ENCODE assay signal across 1 cellular context in the genomic region with DNA sequence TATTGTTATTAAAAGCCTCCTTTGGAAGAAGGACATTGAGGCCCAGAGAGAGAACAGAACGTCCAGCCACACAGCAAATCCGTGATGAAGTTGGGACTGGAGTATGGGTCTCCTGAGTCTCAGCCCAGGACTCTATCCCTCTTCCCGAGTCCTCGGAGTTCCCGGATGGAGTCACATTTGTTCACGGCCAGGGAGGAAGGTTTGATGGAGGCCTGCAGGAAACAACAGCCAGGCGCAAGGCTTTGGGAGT.
TF ChIP-seq lines count a peak whose summit lies in the region.

No MANE protein-coding gene starts in this region.

TF ChIP-seq in K562, 482 proteins besides CTCF, POLR2A, EP300 and RAD21 (continued from another document and continues in another):
- TF ChIP-seq, protein P1, sequence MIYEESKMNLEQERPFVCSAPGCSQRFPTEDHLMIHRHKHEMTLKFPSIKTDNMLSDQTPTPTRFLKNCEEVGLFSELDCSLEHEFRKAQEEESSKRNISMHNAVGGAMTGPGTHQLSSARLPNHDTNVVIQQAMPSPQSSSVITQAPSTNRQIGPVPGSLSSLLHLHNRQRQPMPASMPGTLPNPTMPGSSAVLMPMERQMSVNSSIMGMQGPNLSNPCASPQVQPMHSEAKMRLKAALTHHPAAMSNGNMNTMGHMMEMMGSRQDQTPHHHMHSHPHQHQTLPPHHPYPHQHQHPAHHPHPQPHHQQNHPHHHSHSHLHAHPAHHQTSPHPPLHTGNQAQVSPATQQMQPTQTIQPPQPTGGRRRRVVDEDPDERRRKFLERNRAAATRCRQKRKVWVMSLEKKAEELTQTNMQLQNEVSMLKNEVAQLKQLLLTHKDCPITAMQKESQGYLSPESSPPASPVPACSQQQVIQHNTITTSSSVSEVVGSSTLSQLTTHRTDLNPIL (CRISPR knock-in tag; IDR thresholded peaks at IDR 0.05) = peak; percentile 34; the same call in 1 of the 2 replicates
- no peak; the same call in 1 of the 2 replicates for TF ChIP-seq ZNF561 (CRISPR knock-in tag; conservative IDR thresholded peaks at IDR 0.05)
- TF ChIP-seq ZNF551 (CRISPR knock-in tag; IDR thresholded peaks at IDR 0.05) = no peak
- no peak for TF ChIP-seq MTA3 (IDR thresholded peaks at IDR 0.05; ENCODE audit: borderline replicate concordance)
- TF ChIP-seq ZNF311 (CRISPR knock-in tag; IDR thresholded peaks at IDR 0.05) = peak; percentile 80; the same call in 1 of the 2 replicates
- TF ChIP-seq BACH1 (tag; IDR thresholded peaks at IDR 0.05) = no peak; the same call in 1 of the 2 replicates
- no peak for TF ChIP-seq TFAM (CRISPR knock-in tag; conservative IDR thresholded peaks at IDR 0.05)
- TF ChIP-seq, protein P2, sequence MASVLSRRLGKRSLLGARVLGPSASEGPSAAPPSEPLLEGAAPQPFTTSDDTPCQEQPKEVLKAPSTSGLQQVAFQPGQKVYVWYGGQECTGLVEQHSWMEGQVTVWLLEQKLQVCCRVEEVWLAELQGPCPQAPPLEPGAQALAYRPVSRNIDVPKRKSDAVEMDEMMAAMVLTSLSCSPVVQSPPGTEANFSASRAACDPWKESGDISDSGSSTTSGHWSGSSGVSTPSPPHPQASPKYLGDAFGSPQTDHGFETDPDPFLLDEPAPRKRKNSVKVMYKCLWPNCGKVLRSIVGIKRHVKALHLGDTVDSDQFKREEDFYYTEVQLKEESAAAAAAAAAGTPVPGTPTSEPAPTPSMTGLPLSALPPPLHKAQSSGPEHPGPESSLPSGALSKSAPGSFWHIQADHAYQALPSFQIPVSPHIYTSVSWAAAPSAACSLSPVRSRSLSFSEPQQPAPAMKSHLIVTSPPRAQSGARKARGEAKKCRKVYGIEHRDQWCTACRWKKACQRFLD (CRISPR knock-in tag; IDR thresholded peaks at IDR 0.05) = no peak
- TF ChIP-seq RBM39 (optimal IDR thresholded peaks at IDR 0.05; ENCODE audit: low read depth, low read length) = no peak
- no peak for TF ChIP-seq E2F8 (IDR thresholded peaks at IDR 0.05; ENCODE audit: low read depth, partially characterized antibody)
- no peak for TF ChIP-seq NR3C1 (CRISPR knock-in tag; IDR thresholded peaks at IDR 0.05)
- TF ChIP-seq ZNF408 (CRISPR knock-in tag; IDR thresholded peaks at IDR 0.05; ENCODE audit: low read depth) = no peak
- TF ChIP-seq, protein P3, sequence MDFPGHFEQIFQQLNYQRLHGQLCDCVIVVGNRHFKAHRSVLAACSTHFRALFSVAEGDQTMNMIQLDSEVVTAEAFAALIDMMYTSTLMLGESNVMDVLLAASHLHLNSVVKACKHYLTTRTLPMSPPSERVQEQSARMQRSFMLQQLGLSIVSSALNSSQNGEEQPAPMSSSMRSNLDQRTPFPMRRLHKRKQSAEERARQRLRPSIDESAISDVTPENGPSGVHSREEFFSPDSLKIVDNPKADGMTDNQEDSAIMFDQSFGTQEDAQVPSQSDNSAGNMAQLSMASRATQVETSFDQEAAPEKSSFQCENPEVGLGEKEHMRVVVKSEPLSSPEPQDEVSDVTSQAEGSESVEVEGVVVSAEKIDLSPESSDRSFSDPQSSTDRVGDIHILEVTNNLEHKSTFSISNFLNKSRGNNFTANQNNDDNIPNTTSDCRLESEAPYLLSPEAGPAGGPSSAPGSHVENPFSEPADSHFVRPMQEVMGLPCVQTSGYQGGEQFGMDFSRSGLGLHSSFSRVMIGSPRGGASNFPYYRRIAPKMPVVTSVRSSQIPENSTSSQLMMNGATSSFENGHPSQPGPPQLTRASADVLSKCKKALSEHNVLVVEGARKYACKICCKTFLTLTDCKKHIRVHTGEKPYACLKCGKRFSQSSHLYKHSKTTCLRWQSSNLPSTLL (IDR thresholded peaks at IDR 0.05) = no peak
- TF ChIP-seq ZNF263 (CRISPR knock-in tag; IDR thresholded peaks at IDR 0.05; ENCODE audit: borderline replicate concordance) = no peak
- TF ChIP-seq ZSCAN29 (IDR thresholded peaks at IDR 0.05) = no peak
- no peak for TF ChIP-seq CC2D1A (IDR thresholded peaks at IDR 0.05)
- no peak for TF ChIP-seq NFIX (CRISPR knock-in tag; IDR thresholded peaks at IDR 0.05; ENCODE audit: low read depth)
- no peak for TF ChIP-seq ASH1L (IDR thresholded peaks at IDR 0.05; ENCODE audit: borderline replicate concordance, low read depth, partially characterized antibody)
- TF ChIP-seq ZNF41 (CRISPR knock-in tag; conservative IDR thresholded peaks at IDR 0.05) = peak; percentile 55; the same call in 1 of the 2 replicates
- TF ChIP-seq FOXJ2 (tag; IDR thresholded peaks at IDR 0.05) = 0 out of 2 replicates have a peak, but pooled peaks have one; percentile 64
- no peak for TF ChIP-seq PHTF2 (CRISPR knock-in tag; IDR thresholded peaks at IDR 0.05)
- no peak for TF ChIP-seq ZNF707 (CRISPR knock-in tag; conservative IDR thresholded peaks at IDR 0.05)
- no peak for TF ChIP-seq SMARCA4 (IDR thresholded peaks at IDR 0.05)
- TF ChIP-seq, protein P4, sequence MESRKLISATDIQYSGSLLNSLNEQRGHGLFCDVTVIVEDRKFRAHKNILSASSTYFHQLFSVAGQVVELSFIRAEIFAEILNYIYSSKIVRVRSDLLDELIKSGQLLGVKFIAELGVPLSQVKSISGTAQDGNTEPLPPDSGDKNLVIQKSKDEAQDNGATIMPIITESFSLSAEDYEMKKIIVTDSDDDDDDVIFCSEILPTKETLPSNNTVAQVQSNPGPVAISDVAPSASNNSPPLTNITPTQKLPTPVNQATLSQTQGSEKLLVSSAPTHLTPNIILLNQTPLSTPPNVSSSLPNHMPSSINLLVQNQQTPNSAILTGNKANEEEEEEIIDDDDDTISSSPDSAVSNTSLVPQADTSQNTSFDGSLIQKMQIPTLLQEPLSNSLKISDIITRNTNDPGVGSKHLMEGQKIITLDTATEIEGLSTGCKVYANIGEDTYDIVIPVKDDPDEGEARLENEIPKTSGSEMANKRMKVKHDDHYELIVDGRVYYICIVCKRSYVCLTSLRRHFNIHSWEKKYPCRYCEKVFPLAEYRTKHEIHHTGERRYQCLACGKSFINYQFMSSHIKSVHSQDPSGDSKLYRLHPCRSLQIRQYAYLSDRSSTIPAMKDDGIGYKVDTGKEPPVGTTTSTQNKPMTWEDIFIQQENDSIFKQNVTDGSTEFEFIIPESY (CRISPR knock-in tag; IDR thresholded peaks at IDR 0.05) = no peak
- TF ChIP-seq THRB (CRISPR knock-in tag; conservative IDR thresholded peaks at IDR 0.05) = peak; percentile 70; the same call in 1 of the 2 replicates
- TF ChIP-seq PHB2 (IDR thresholded peaks at IDR 0.05; ENCODE audit: low read depth) = no peak
- peak; percentile 39; the same call in 1 of the 2 replicates for TF ChIP-seq HDGF (IDR thresholded peaks at IDR 0.05)
- TF ChIP-seq GTF2F1 (IDR thresholded peaks at IDR 0.05; ENCODE audit: low read depth, low read length) = no peak
- TF ChIP-seq, protein P5, sequence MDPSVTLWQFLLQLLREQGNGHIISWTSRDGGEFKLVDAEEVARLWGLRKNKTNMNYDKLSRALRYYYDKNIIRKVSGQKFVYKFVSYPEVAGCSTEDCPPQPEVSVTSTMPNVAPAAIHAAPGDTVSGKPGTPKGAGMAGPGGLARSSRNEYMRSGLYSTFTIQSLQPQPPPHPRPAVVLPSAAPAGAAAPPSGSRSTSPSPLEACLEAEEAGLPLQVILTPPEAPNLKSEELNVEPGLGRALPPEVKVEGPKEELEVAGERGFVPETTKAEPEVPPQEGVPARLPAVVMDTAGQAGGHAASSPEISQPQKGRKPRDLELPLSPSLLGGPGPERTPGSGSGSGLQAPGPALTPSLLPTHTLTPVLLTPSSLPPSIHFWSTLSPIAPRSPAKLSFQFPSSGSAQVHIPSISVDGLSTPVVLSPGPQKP (CRISPR knock-in tag; IDR thresholded peaks at IDR 0.05) = no peak
- no peak for TF ChIP-seq ARHGAP35 (IDR thresholded peaks at IDR 0.05; ENCODE audit: partially characterized antibody)
- TF ChIP-seq ZHX1 (conservative IDR thresholded peaks at IDR 0.05; ENCODE audit: low read length) = no peak
- no peak for TF ChIP-seq GABPA (tag; conservative IDR thresholded peaks at IDR 0.05; ENCODE audit: low read depth)
- TF ChIP-seq ZNF609 (CRISPR knock-in tag; IDR thresholded peaks at IDR 0.05; ENCODE audit: borderline replicate concordance) = no peak
